27 cellular contexts compared by ENCODE assay signal in the genomic region with DNA sequence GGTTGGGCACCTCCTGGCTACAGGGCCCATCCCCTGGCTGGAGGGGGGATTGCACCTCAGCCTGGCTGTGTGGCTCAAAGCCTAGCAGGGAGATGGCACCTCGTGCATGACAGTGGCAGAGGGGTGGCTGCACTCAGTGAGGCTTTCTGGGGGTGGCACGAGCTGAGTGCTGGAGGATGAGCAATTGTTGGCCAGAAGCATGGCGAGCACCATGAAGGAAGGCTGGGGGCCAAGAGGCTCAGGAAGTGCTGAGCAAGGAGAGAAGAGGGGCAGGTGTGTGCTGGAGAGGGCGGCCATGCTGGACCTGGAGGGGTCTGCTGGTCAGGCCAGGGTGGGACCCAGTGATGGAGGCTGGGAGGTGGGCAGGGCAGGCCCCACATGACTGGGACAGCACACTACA.
"Had no signal": no experiment of that assay in that cellular context is flagged by ENCODE, and none has a peak within 500 bp of the region (broad histone marks: within the 10 kb centered on the region; RNA-seq: fewer than 3 reads in every experiment).

No MANE protein-coding gene starts in this region.

- H3K27ac ChIP-seq: adrenal gland, body of pancreas, breast epithelium, Peyer's patch, SJCRH30, SK-N-MC had no signal

- DNase-seq: activated CD4-positive, alpha-beta T cell treated with anti-CD3 and anti-CD28 coated beads for 36 hours; activated CD4-positive, alpha-beta T cell treated with anti-CD3 and anti-CD28 coated beads, Interleukin-2, amount 10 ng/mL, durations not matched to agents 7 days and 5 days; activated CD4-positive, alpha-beta T cell treated with anti-CD3 and anti-CD28 coated beads, Interleukin-2, amount 50 U/mL, for 48 hours; activated CD8-positive, alpha-beta T cell treated with anti-CD3 and anti-CD28 coated beads, Interleukin-2, amount 10 ng/mL, durations not matched to agents 7 days and 5 days; activated gamma-delta T cell treated with Interleukin-2 at 50 U/mL for 16 hours; activated naive CD4-positive, alpha-beta T cell treated with anti-CD3 and anti-CD28 coated beads for 36 hours; activated T-cell treated with anti-CD3 and anti-CD28 coated beads, Interleukin-2, amount 50 U/mL, for 4 hours; adrenal gland; body of pancreas; NCI-H1092 treated with DMSO at 0.1 percent for 48 hours; NCI-H1417; NCI-H146; NCI-H187; NCI-H2029 treated with DMSO at 0.1 percent for 48 hours; NCI-H345; NCI-H510A; NCI-H526; NCI-H748 treated with DMSO at 0.1 percent for 48 hours; NK-92 treated with Interleukin-12 subunit alpha and Interleukin-12 subunit beta, amount 100 ng/mL, for 24 hours; PC-3; Right ventricle myocardium superior; RPMI8226; SJCRH30 had no signal

- H3K4me1 ChIP-seq: adrenal gland, body of pancreas, breast epithelium, Peyer's patch, SJCRH30 had no signal

- H3K9me3 ChIP-seq: adrenal gland, body of pancreas, breast epithelium, Peyer's patch, SJCRH30 had no signal

- H3K27me3 ChIP-seq: adrenal gland, body of pancreas, Peyer's patch, SJCRH30 had no signal

- H3K4me3 ChIP-seq: adrenal gland, body of pancreas, breast epithelium, K562, Peyer's patch, SJCRH30, SK-N-MC had no signal

- H3K36me3 ChIP-seq: adrenal gland, breast epithelium, Peyer's patch, SJCRH30 had no signal
